In the genomic region with DNA sequence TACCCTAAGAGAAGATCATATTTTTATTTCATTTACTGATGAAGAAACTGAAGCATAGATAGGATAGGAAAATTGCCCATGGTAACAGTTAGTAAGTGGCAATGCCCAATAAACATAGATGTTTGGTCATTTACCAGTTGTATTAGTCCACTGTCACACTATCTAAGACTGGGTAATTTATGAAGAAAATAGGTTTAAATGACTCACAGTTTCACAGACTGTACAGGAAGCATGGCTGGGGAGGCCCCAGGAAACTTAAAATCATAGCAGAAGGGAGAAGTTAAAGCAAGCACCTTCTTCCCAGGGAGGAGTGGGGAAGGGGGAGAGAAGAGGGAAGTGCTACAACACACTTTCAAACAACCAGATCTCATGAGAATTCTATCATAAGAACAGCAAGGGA, we compare ENCODE assay signal across 11 cellular contexts. TPM values are rescaled to one million over a fixed set of nuclear protein-coding genes. Genes with fewer than 3 reads are reported as not detected.
A peak's percentile ranks its signal among the peaks of the same experiment; 100 is the strongest.
DNase-seq lines count a peak whose midpoint lies in the region; ATAC-seq, FAIRE-seq and TF ChIP-seq lines count a peak whose summit lies in the region.
"Had no signal": no experiment of that assay in that cellular context is flagged by ENCODE, and none has a peak within 500 bp of the region (broad histone marks: within the 10 kb centered on the region; RNA-seq: fewer than 3 reads in every experiment).

No MANE protein-coding gene starts in this region.

- H3K36me3 ChIP-seq in endothelial cell of umbilical vein (ENCODE audit: control insufficient read depth in 2 of 2, extremely low read depth in 1 of 2, insufficient read depth in 2 of 2, low read length in 2 of 2): no peaks in the 10 kb centered on the region
- H3K36me3 ChIP-seq in HepG2 (replicated peaks in 1 of 2; ENCODE audit: control insufficient read depth in 1 of 2, insufficient read depth in 2 of 2, low read length in 2 of 2): no peaks in the 10 kb centered on the region
- H3K36me3 ChIP-seq: SJSA1 had no signal

- BruUV-seq in endothelial cell of umbilical vein (replicated peaks; lab: Mats Ljungman, UMichigan) (no TSS peak), HepG2 (replicated peaks; lab: Mats Ljungman, UMichigan) (no TSS peak)

- H3K4me2 ChIP-seq in endothelial cell of umbilical vein (ENCODE audit: insufficient read depth, low read length) (no peak overlapping the region), HepG2 (ENCODE audit: low read depth, low read length) (no peak overlapping the region)
- H3K4me2 ChIP-seq: GM23338 had no signal

- H3K4me1 ChIP-seq in endothelial cell of umbilical vein (ENCODE audit: control insufficient read depth, extremely low read depth, insufficient read depth, low read length) (no peaks in the 10 kb centered on the region), HepG2 (ENCODE audit: insufficient read depth, low read length) (peaks cover 9% of the 10 kb centered on the region)
- H3K4me1 ChIP-seq: SJSA1 had no signal

- TF ChIP-seq EP300 in HepG2 (IDR thresholded peaks at IDR 0.05; ENCODE audit: low read depth in 2 of 2, low read length in 2 of 2): no peak
- TF ChIP-seq EP300 in HepG2 (CRISPR knock-in tag; IDR thresholded peaks at IDR 0.05; ENCODE audit: borderline replicate concordance): no peak

- no peaks in the 10 kb centered on the region for H3K79me2 ChIP-seq in endothelial cell of umbilical vein (ENCODE audit: control insufficient read depth, insufficient read depth, low read length)
- H3K79me2 ChIP-seq in HepG2 (ENCODE audit: insufficient read depth, low read length): no peaks in the 10 kb centered on the region

- no peaks in the 10 kb centered on the region for H3K9me1 ChIP-seq in endothelial cell of umbilical vein (replicated peaks; ENCODE audit: control insufficient read depth, extremely low read depth, insufficient read depth, low read length)

- H2AFZ ChIP-seq in endothelial cell of umbilical vein (ENCODE audit: low read depth, low read length) (no peak overlapping the region), HepG2 (ENCODE audit: low read length) (no peak overlapping the region)
- H2AFZ ChIP-seq: GM23338 had no signal

- no peak overlapping the region for H3K27ac ChIP-seq in endothelial cell of umbilical vein (ENCODE audit: insufficient read depth, low read depth, low read length)
- H3K27ac ChIP-seq in HepG2 (ENCODE audit: extremely low read length, insufficient read depth, low read length): no peak overlapping the region
- H3K27ac ChIP-seq: SJSA1 had no signal

- TF ChIP-seq CTCF in endothelial cell of umbilical vein (IDR thresholded peaks at IDR 0.05; ENCODE audit: extremely low read depth in 1 of 2, insufficient read depth in 1 of 2, low read depth in 1 of 2, low read length in 2 of 2) (no peak), HepG2 (CRISPR knock-in tag; IDR thresholded peaks at IDR 0.05) (no peak)

- H3K4me3 ChIP-seq in endothelial cell of umbilical vein (replicated peaks in 1 of 3; ENCODE audit: insufficient read depth in 1 of 3, low read depth in 1 of 3, low read length in 3 of 3) (no peak overlapping the region), HepG2 (replicated peaks in 1 of 3; ENCODE audit: insufficient read depth in 1 of 3, low read depth in 2 of 3, low read length in 3 of 3) (no peak overlapping the region)
- H3K4me3 ChIP-seq: GM23338, SJSA1 had no signal

- in situ Hi-C loops in HepG2 (cut with HindIII; ENCODE audit: extremely low pct_ligation_motif_present, low pct_unique_long_range_greater_than_20kb): no loop called here

- TF ChIP-seq POLR2A in endothelial cell of umbilical vein (IDR thresholded peaks at IDR 0.05; ENCODE audit: low read depth, low read length): no peak
- TF ChIP-seq POLR2A in HepG2 (IDR thresholded peaks at IDR 0.05; ENCODE audit: insufficient read depth in 1 of 2, low read depth in 2 of 2, low read length in 2 of 2): no peak

- H4K20me1 ChIP-seq in endothelial cell of umbilical vein (replicated peaks; ENCODE audit: control insufficient read depth, extremely low read depth, insufficient read depth, low read length) (no peaks in the 10 kb centered on the region), HepG2 (ENCODE audit: insufficient read depth, low read length) (no peaks in the 10 kb centered on the region)

- POLR2A ChIA-PET in endothelial cell of umbilical vein (lab: Charles Lee): no interaction called here
- POLR2A ChIA-PET in HepG2 (lab: Yijun Ruan, JAX): no interaction called here

- DNase-seq in endothelial cell of umbilical vein (ENCODE audit: low read depth, low spot score) (no peak), HepG2 (ENCODE audit: low spot score) (no peak), NCI-H748 treated with DMSO at 0.1 percent for 48 hours (lab: John Stamatoyannopoulos, UW) (no peak), NCI-H1105 (lab: John Stamatoyannopoulos, UW) (no peak)
- DNase-seq: caudate nucleus, NCI-H1092 treated with DMSO at 0.1 percent for 48 hours had no signal

- dilution Hi-C loops in endothelial cell of umbilical vein (cut with MboI; ENCODE audit: extremely low pct_ligation_motif_present, low sequenced_read_pairs): no loop called here

- H3K9me3 ChIP-seq in endothelial cell of umbilical vein (replicated peaks; ENCODE audit: control insufficient read depth, insufficient read depth, low read length) (no peaks in the 10 kb centered on the region), HepG2 (ENCODE audit: low read length) (no peaks in the 10 kb centered on the region)
- H3K9me3 ChIP-seq: SJSA1 had no signal

- H3K27me3 ChIP-seq in endothelial cell of umbilical vein (ENCODE audit: control insufficient read depth in 2 of 2, insufficient read depth in 2 of 2, low read length in 2 of 2) (peaks cover 2 to 4% of the 10 kb centered on the region in 2 experiments), HepG2 (ENCODE audit: control insufficient read depth in 1 of 2, insufficient read depth in 2 of 2, low read length in 2 of 2) (no peaks in the 10 kb centered on the region)

- ATAC-seq in GM18873 (IDR thresholded peaks at IDR 0.05; ENCODE audit: low FRiP score, unreplicated experiment) (peak; percentile 66), GM21723 (IDR thresholded peaks at IDR 0.05; ENCODE audit: unreplicated experiment) (peak; percentile 71), HG03354 (IDR thresholded peaks at IDR 0.05; ENCODE audit: poor library complexity, severe bottlenecking, unreplicated experiment) (peak; percentile 78), HepG2 (no peak)
- ATAC-seq: GM23338 had no signal

- FAIRE-seq in endothelial cell of umbilical vein (lab: Jason Lieb, UNC) (no peak), HepG2 (lab: Jason Lieb, UNC) (no peak)

- H3K9ac ChIP-seq in endothelial cell of umbilical vein (replicated peaks; ENCODE audit: extremely low read depth, insufficient read depth, low read length) (no peak overlapping the region), HepG2 (ENCODE audit: insufficient read depth, low read depth, low read length) (no peak overlapping the region)

- CTCF ChIA-PET in endothelial cell of umbilical vein (lab: Charles Lee): no interaction called here
- CTCF ChIA-PET in HepG2 (lab: Yijun Ruan, JAX; ENCODE audit: low intra/inter-chr PET ratio, low total read pairs): no interaction called here

- intact Hi-C loops in endothelial cell of umbilical vein (cut with micrococcal nuclease) (no loop called here), HepG2 (cut with micrococcal nuclease; ENCODE audit: unreplicated experiment) (no loop called here)

- no peak for TF ChIP-seq RAD21 in HepG2 (CRISPR knock-in tag; IDR thresholded peaks at IDR 0.05)

TF ChIP-seq in endothelial cell of umbilical vein, 7 proteins besides CTCF, POLR2A, EP300 and RAD21:
- TF ChIP-seq MYC (IDR thresholded peaks at IDR 0.05; ENCODE audit: low read depth, low read length): no peak
- peak; percentile 14 for TF ChIP-seq FOS (IDR thresholded peaks at IDR 0.05; ENCODE audit: borderline replicate concordance, insufficient read depth, low read length)

TF ChIP-seq in HepG2, 621 proteins besides CTCF, POLR2A, EP300 and RAD21:
- TF ChIP-seq NRL (CRISPR knock-in tag; IDR thresholded peaks at IDR 0.05; ENCODE audit: borderline replicate concordance): no peak
- TF ChIP-seq, protein P1, sequence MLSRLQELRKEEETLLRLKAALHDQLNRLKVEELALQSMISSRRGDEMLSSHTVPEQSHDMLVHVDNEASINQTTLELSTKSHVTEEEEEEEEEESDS (CRISPR knock-in tag; IDR thresholded peaks at IDR 0.05; ENCODE audit: borderline replicate concordance): no peak

RNA-seq across cellular contexts. Expression of a gene that starts 23.4 kb away (rescaled TPM):
- 1.0 and 1.8 TPM in 2 replicates for total RNA-seq in endothelial cell of umbilical vein
- 1.4 and 1.9 TPM in 2 replicates for polyA plus RNA-seq in endothelial cell of umbilical vein
- polyA plus RNA-seq in endothelial cell of umbilical vein (2011; cell fraction: cytosol; rRNA removed): 1.1 and 1.8 TPM in 2 replicates
- polyA plus RNA-seq in endothelial cell of umbilical vein (2011; cell fraction: nucleus; rRNA removed): 17.6 and 23.5 TPM in 2 replicates
- 0.70 and 1.1 TPM in 2 replicates for polyA plus RNA-seq in endothelial cell of umbilical vein (2012)
- polyA minus RNA-seq in endothelial cell of umbilical vein: 3.3 and 3.4 TPM in 2 replicates
- polyA minus RNA-seq in endothelial cell of umbilical vein (2011; cell fraction: cytosol; rRNA and poly(A)+ RNA removed): 8.4 TPM
- polyA minus RNA-seq in endothelial cell of umbilical vein (2011; cell fraction: nucleus; rRNA and poly(A)+ RNA removed): 19.0 and 32.3 TPM in 2 replicates
- total RNA-seq in HepG2 (2016; rRNA removed; fragmentation: Illumina TruSeq; extraction: Trizol): not detected in 2 replicates
- not detected in 2 replicates for total RNA-seq in HepG2 (2016; cell fraction: cytosol; rRNA removed; fragmentation: Illumina TruSeq; extraction: Trizol; ENCODE audit: low read depth)
- not detected in 2 replicates for total RNA-seq in HepG2 (2016; cell fraction: insoluble cytoplasmic fraction; rRNA removed; fragmentation: Illumina TruSeq; extraction: Trizol)
- 0.03 TPM in 1 of 2 replicates, not detected in the other for total RNA-seq in HepG2 (2016; cell fraction: membrane; rRNA removed; fragmentation: Illumina TruSeq; extraction: Trizol)
- total RNA-seq in HepG2 (2016; cell fraction: nucleus; rRNA removed; fragmentation: Illumina TruSeq; extraction: Trizol): not detected in 2 replicates
- 0.13 TPM in 1 of 2 replicates, not detected in the other for polyA plus RNA-seq in HepG2 (2011; rRNA removed)
- not detected in 2 replicates for polyA plus RNA-seq in HepG2 (2011; cell fraction: cytosol; rRNA removed)
- polyA plus RNA-seq in HepG2 (2011; cell fraction: nucleus; rRNA removed): 0.14 and 0.27 TPM in 2 replicates
- polyA plus RNA-seq in HepG2 (2012): 0.07 TPM in 1 of 2 replicates, not detected in the other
- not detected in 2 replicates for polyA plus RNA-seq in HepG2 (2016; cell fraction: cytosol; fragmentation: Illumina TruSeq; extraction: Trizol; ENCODE audit: low read depth)
- not detected in 2 replicates for polyA plus RNA-seq in HepG2 (2016; cell fraction: insoluble cytoplasmic fraction; fragmentation: Illumina TruSeq; extraction: Trizol; ENCODE audit: low read depth)
- polyA plus RNA-seq in HepG2 (2016; cell fraction: membrane; fragmentation: Illumina TruSeq; extraction: Trizol; ENCODE audit: low read depth): not detected in 2 replicates
- polyA plus RNA-seq in HepG2 (2016; cell fraction: nucleus; fragmentation: Illumina TruSeq; extraction: Trizol; ENCODE audit: insufficient read depth, low read depth): 0.13 and 0.21 TPM in 2 replicates
- polyA minus RNA-seq in HepG2 (2011; rRNA and poly(A)+ RNA removed; ENCODE audit: low replicate concordance): 9.7 TPM in 1 of 2 replicates, not detected in the other
- 0.20 TPM in 1 of 2 replicates, not detected in the other for polyA minus RNA-seq in HepG2 (2011; cell fraction: cytosol; rRNA and poly(A)+ RNA removed)
- 0.99 TPM in 1 of 2 replicates, not detected in the other for polyA minus RNA-seq in HepG2 (2011; cell fraction: nucleus; rRNA and poly(A)+ RNA removed)
